13 cellular contexts compared by ENCODE assay signal in genomic region chr1:40034869-40035268, GRCh38. TPM values are rescaled to one million over a fixed set of nuclear protein-coding genes. Genes with fewer than 3 reads are reported as not detected.
DNase-seq lines count a peak whose midpoint lies in the region; ATAC-seq and TF ChIP-seq lines count a peak whose summit lies in the region.
"Had no signal": no experiment of that assay in that cellular context is flagged by ENCODE, and none has a peak within 500 bp of the region (broad histone marks: within the 10 kb centered on the region; RNA-seq: fewer than 3 reads in every experiment).

No MANE protein-coding gene starts in this region.

- H2AFZ ChIP-seq in smooth muscle cell (ENCODE audit: low read depth): peak overlapping the region; percentile 14

- ATAC-seq in activated CD8-positive, alpha-beta memory T cell treated with anti-CD3 and anti-CD28 coated beads, Interleukin-2, amount 10 ng/mL, durations not matched to agents 7 days and 5 days: no peak
- ATAC-seq: mucosa of descending colon, sciatic nerve had no signal

- no peaks in the 10 kb centered on the region for H4K20me1 ChIP-seq in smooth muscle cell (ENCODE audit: low read depth)

- H3K79me2 ChIP-seq in smooth muscle cell (ENCODE audit: low read depth): no peaks in the 10 kb centered on the region

- no peak overlapping the region for H3K4me3 Mint-ChIP-seq in activated CD8-positive, alpha-beta memory T cell treated with anti-CD3 and anti-CD28 coated beads, Interleukin-2, amount 10 ng/mL, durations not matched to agents 7 days and 5 days
- peak overlapping the region; percentile 54 for H3K4me3 Mint-ChIP-seq in activated naive CD8-positive, alpha-beta T cell
- H3K4me3 Mint-ChIP-seq in osteocyte (ENCODE audit: unreplicated experiment): no peak overlapping the region

- no peak for TF ChIP-seq CTCF in smooth muscle cell (IDR thresholded peaks at IDR 0.05; ENCODE audit: borderline replicate concordance, insufficient read depth, poor library complexity, severe bottlenecking)
- TF ChIP-seq CTCF in thyroid gland (IDR thresholded peaks at IDR 0.05): no peak
- TF ChIP-seq CTCF in osteocyte (IDR thresholded peaks at IDR 0.05): no peak

- intact Hi-C loops in thyroid gland (cut with DNase I): no loop called here

- WGBS in smooth muscle cell (ENCODE audit: low lambda C conversion rate): 53% methylated on average over 2 of the region's 2 CpGs
- 59% methylated on average over 2 of the region's 2 CpGs for whole genome bisulfite sequencing in thyroid gland, 2 donors

- H3K36me3 ChIP-seq in smooth muscle cell (ENCODE audit: low read depth) (no peaks in the 10 kb centered on the region), thyroid gland (no peaks in the 10 kb centered on the region)
- H3K36me3 ChIP-seq: esophagus squamous epithelium, WERI-Rb-1 had no signal

- in situ Hi-C loops in KBM-7 (cut with MboI; ENCODE audit: low pct_unique_long_range_greater_than_20kb, low sequenced_read_pairs): no loop called here

- H3K27ac Mint-ChIP-seq in activated CD8-positive, alpha-beta memory T cell treated with anti-CD3 and anti-CD28 coated beads, Interleukin-2, amount 10 ng/mL, durations not matched to agents 7 days and 5 days: peak overlapping the region; percentile 68
- H3K27ac Mint-ChIP-seq in activated naive CD8-positive, alpha-beta T cell: peak overlapping the region; percentile 91
- no peak overlapping the region for H3K27ac Mint-ChIP-seq in osteocyte (ENCODE audit: unreplicated experiment)

- H3K9me3 Mint-ChIP-seq in activated CD8-positive, alpha-beta memory T cell treated with anti-CD3 and anti-CD28 coated beads, Interleukin-2, amount 10 ng/mL, durations not matched to agents 7 days and 5 days (ENCODE audit: low read depth): no peaks in the 10 kb centered on the region
- no peaks in the 10 kb centered on the region for H3K9me3 Mint-ChIP-seq in activated naive CD8-positive, alpha-beta T cell (ENCODE audit: low read depth)
- no peaks in the 10 kb centered on the region for H3K9me3 Mint-ChIP-seq in osteocyte (ENCODE audit: unreplicated experiment)

- H3K36me3 Mint-ChIP-seq in activated CD8-positive, alpha-beta memory T cell treated with anti-CD3 and anti-CD28 coated beads, Interleukin-2, amount 10 ng/mL, durations not matched to agents 7 days and 5 days: peaks cover 3% of the 10 kb centered on the region
- H3K36me3 Mint-ChIP-seq in activated naive CD8-positive, alpha-beta T cell: no peaks in the 10 kb centered on the region
- H3K36me3 Mint-ChIP-seq in osteocyte (ENCODE audit: unreplicated experiment): no peaks in the 10 kb centered on the region

- no peak overlapping the region for H3K27ac ChIP-seq in smooth muscle cell (ENCODE audit: low read depth)
- H3K27ac ChIP-seq in thyroid gland: no peak overlapping the region
- H3K27ac ChIP-seq: WERI-Rb-1 had no signal

- DNase-seq in activated CD8-positive, alpha-beta memory T cell treated with anti-CD3 and anti-CD28 coated beads, Interleukin-2, amount 10 ng/mL, durations not matched to agents 7 days and 5 days: no peak
- DNase-seq in activated CD8-positive, alpha-beta memory T cell treated with anti-CD3 and anti-CD28 coated beads, Interleukin-2, amount 50 U/mL, for 48 hours: no peak
- DNase-seq in KBM-7 (peak; percentile 86), smooth muscle cell (lab: John Stamatoyannopoulos, UW; ENCODE audit: unreplicated experiment) (no peak), thyroid gland (no peak), osteocyte (ENCODE audit: extremely low spot score, unreplicated experiment) (no peak)
- no peak for DNase-seq in stimulated activated CD8-positive, alpha-beta memory T cell treated with anti-CD3 and anti-CD28 coated beads, Interleukin-4, amount 100 ng/mL, for 48 hours
- DNase-seq: esophagus squamous epithelium, mucosa of descending colon, NCI-H510A, WERI-Rb-1 had no signal

- H3K9me3 ChIP-seq in smooth muscle cell (replicated peaks; ENCODE audit: low read depth) (no peaks in the 10 kb centered on the region), thyroid gland (no peaks in the 10 kb centered on the region)
- H3K9me3 ChIP-seq: esophagus squamous epithelium, mucosa of descending colon had no signal

- H3K9ac ChIP-seq in smooth muscle cell (ENCODE audit: low read depth): no peak overlapping the region

- peaks cover 7% of the 10 kb centered on the region for H3K27me3 Mint-ChIP-seq in activated CD8-positive, alpha-beta memory T cell treated with anti-CD3 and anti-CD28 coated beads, Interleukin-2, amount 10 ng/mL, durations not matched to agents 7 days and 5 days
- H3K27me3 Mint-ChIP-seq in activated naive CD8-positive, alpha-beta T cell: no peaks in the 10 kb centered on the region
- peaks cover 6% of the 10 kb centered on the region for H3K27me3 Mint-ChIP-seq in osteocyte (ENCODE audit: unreplicated experiment)

- no peak overlapping the region for H3K4me2 ChIP-seq in smooth muscle cell

- peaks cover 3% of the 10 kb centered on the region for H3F3A ChIP-seq in smooth muscle cell (ENCODE audit: low read depth)

- H3K4me1 ChIP-seq in smooth muscle cell (ENCODE audit: low read depth) (peaks cover 7% of the 10 kb centered on the region), thyroid gland (peaks cover 7 to 14% of the 10 kb centered on the region in 2 donors)

- H3K4me3 ChIP-seq in smooth muscle cell (no peak overlapping the region), thyroid gland (replicated peaks in 1 of 3) (no peak overlapping the region)
- H3K4me3 ChIP-seq: esophagus squamous epithelium, mucosa of descending colon had no signal

- peaks cover 47% of the 10 kb centered on the region for H3K4me1 Mint-ChIP-seq in activated CD8-positive, alpha-beta memory T cell treated with anti-CD3 and anti-CD28 coated beads, Interleukin-2, amount 10 ng/mL, durations not matched to agents 7 days and 5 days
- H3K4me1 Mint-ChIP-seq in activated naive CD8-positive, alpha-beta T cell (ENCODE audit: low read depth): peaks cover 63% of the 10 kb centered on the region
- H3K4me1 Mint-ChIP-seq in osteocyte (ENCODE audit: unreplicated experiment): peaks cover 21% of the 10 kb centered on the region

- TF ChIP-seq POLR2A in thyroid gland (IDR thresholded peaks at IDR 0.05): no peak

- CTCF ChIA-PET in activated CD8-positive, alpha-beta memory T cell treated with anti-CD3 and anti-CD28 coated beads, Interleukin-2, amount 10 ng/mL, durations not matched to agents 7 days and 5 days (lab: Charles Lee): interaction anchor here (0.7 to 4.7 kb wide), 7 partner anchors 31 to 429 kb away, joined by 3 to 57 read pairs (median 3); no protein-coding TSS in a partner anchor

- no peaks in the 10 kb centered on the region for H3K27me3 ChIP-seq in smooth muscle cell (ENCODE audit: low read depth)
- H3K27me3 ChIP-seq in thyroid gland: no peaks in the 10 kb centered on the region

RNA-seq across cellular contexts. Expression of gene CAP1, which starts 5.7 kb away (rescaled TPM):
- total RNA-seq in activated CD8-positive, alpha-beta memory T cell treated with anti-CD3 and anti-CD28 coated beads, Interleukin-2, amount 10 ng/mL, durations not matched to agents 7 days and 5 days: 100 to 1,000 TPM; 647 to 727 TPM
- 362 and 390 TPM in 2 replicates for total RNA-seq in smooth muscle cell
- polyA plus RNA-seq in smooth muscle cell: 370 and 381 TPM in 2 replicates
- total RNA-seq in thyroid gland: 100 to 1,000 TPM; 204 to 247 (median 227) TPM
- total RNA-seq in osteocyte: 367 and 376 TPM in 2 replicates
